ENCODE assay signal across 28 cellular contexts in the genomic region with DNA sequence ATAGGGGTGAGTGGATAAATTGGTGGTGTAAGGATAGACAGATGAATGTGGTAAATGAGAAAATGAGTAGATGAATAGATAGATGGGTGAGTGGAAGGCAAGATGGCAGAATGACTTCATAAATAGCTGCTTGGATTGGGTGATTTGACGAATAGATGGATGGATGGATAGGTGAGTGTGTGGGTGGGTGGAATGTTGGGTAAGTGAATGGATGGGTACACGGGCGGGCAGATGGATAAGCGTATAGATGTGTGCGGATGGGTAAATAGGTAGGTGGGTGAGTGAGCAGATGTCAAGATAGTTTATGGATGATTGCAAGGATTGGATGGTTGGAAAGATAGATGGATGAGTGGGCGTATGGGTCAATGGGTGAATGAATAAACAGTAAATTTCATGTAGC. TPM values are rescaled to one million over a fixed set of nuclear protein-coding genes. Genes with fewer than 3 reads are reported as not detected.
"Had no signal": no experiment of that assay in that cellular context is flagged by ENCODE, and none has a peak within 500 bp of the region (broad histone marks: within the 10 kb centered on the region; RNA-seq: fewer than 3 reads in every experiment).

No MANE protein-coding gene starts in this region.

- H3K27me3 Mint-ChIP-seq: progenitor cell of endocrine pancreas; stimulated activated naive CD8-positive, alpha-beta T cell treated with anti-CD3 and anti-CD28 coated beads, Interleukin-15, Interleukin-2, amounts not matched to agents 100 ng/mL and 50 ng/mL, for 24 hours; type B pancreatic cell had no signal

- H3K4me1 Mint-ChIP-seq: stimulated activated effector memory CD8-positive, alpha-beta T cell treated with anti-CD3 and anti-CD28 coated beads, Interleukin-12 subunit alpha, Interleukin-12 subunit beta, amount 100 ng/mL, for 72 hours; stimulated activated naive B cell treated with anti-CD40 and anti-IgM and Interleukin-4, amounts not matched to agents 10 μg/mL and 1 μg/mL and 100 μg/mL, for 72 hours had no signal

- H3K4me3 Mint-ChIP-seq: naive thymus-derived CD8-positive, alpha-beta T cell; natural killer cell treated with Interleukin-12 subunit alpha and Interleukin-12 subunit beta and Interleukin-15 and Interleukin-18, amount 100 ng/mL, for 72 hours; neural progenitor cell; stimulated activated effector memory CD8-positive, alpha-beta T cell treated with anti-CD3 and anti-CD28 coated beads, Interleukin-12 subunit alpha, Interleukin-12 subunit beta, amount 100 ng/mL, for 72 hours; stimulated activated naive B cell treated with anti-CD40 and anti-IgM and Interleukin-4, amounts not matched to agents 10 μg/mL and 1 μg/mL and 100 μg/mL, for 72 hours; stimulated activated naive CD8-positive, alpha-beta T cell treated with anti-CD3 and anti-CD28 coated beads, Interleukin-15, Interleukin-2, amounts not matched to agents 100 ng/mL and 50 ng/mL, for 24 hours; type B pancreatic cell had no signal

- H3K4me3 ChIP-seq: neural progenitor cell, ovary, psoas muscle, right lobe of liver, sigmoid colon, stomach, suprapubic skin, testis, tibial artery, transverse colon, upper lobe of right lung, vagina had no signal

- FAIRE-seq: small intestine had no signal

- H3K9me3 Mint-ChIP-seq: naive thymus-derived CD8-positive, alpha-beta T cell; natural killer cell treated with Interleukin-12 subunit alpha and Interleukin-12 subunit beta and Interleukin-15 and Interleukin-18, amount 100 ng/mL, for 72 hours; neural progenitor cell; stimulated activated effector memory CD8-positive, alpha-beta T cell treated with anti-CD3 and anti-CD28 coated beads, Interleukin-12 subunit alpha, Interleukin-12 subunit beta, amount 100 ng/mL, for 72 hours; stimulated activated naive B cell treated with anti-CD40 and anti-IgM and Interleukin-4, amounts not matched to agents 10 μg/mL and 1 μg/mL and 100 μg/mL, for 72 hours; stimulated activated naive CD8-positive, alpha-beta T cell treated with anti-CD3 and anti-CD28 coated beads, Interleukin-15, Interleukin-2, amounts not matched to agents 100 ng/mL and 50 ng/mL, for 24 hours; type B pancreatic cell had no signal

- H3K27ac ChIP-seq: neural progenitor cell, ovary, parathyroid adenoma, psoas muscle, right lobe of liver, sigmoid colon, stomach, suprapubic skin, testis, tibial artery, transverse colon, upper lobe of right lung, vagina had no signal

- H3K9me3 ChIP-seq: ovary, psoas muscle, right lobe of liver, sigmoid colon, stomach, suprapubic skin, testis, tibial artery, transverse colon, upper lobe of right lung, vagina had no signal

- H3K9ac ChIP-seq: neural progenitor cell, parathyroid adenoma had no signal

- H3K27me3 ChIP-seq: neural progenitor cell, ovary, right lobe of liver, sigmoid colon, suprapubic skin, testis, tibial artery, transverse colon, upper lobe of right lung, vagina had no signal

- H3K4me2 ChIP-seq: neural progenitor cell had no signal

- ATAC-seq: naive thymus-derived CD8-positive, alpha-beta T cell; natural killer cell treated with Interleukin-12 subunit alpha and Interleukin-12 subunit beta and Interleukin-15 and Interleukin-18, amount 100 ng/mL, for 72 hours; psoas muscle; right cardiac atrium; right lobe of liver; stimulated activated effector memory CD8-positive, alpha-beta T cell treated with anti-CD3 and anti-CD28 coated beads, Interleukin-12 subunit alpha, Interleukin-12 subunit beta, amount 100 ng/mL, for 72 hours; stimulated activated naive B cell treated with anti-CD40 and anti-IgM and Interleukin-4, amounts not matched to agents 10 μg/mL and 1 μg/mL and 100 μg/mL, for 72 hours; upper lobe of right lung had no signal

- H3K4me1 ChIP-seq: right lobe of liver, upper lobe of right lung had no signal

- H3K36me3 ChIP-seq: neural progenitor cell, ovary, right lobe of liver, sigmoid colon, stomach, suprapubic skin, tibial artery, transverse colon, upper lobe of right lung, vagina had no signal

- H3K27ac Mint-ChIP-seq: naive thymus-derived CD8-positive, alpha-beta T cell; natural killer cell treated with Interleukin-12 subunit alpha and Interleukin-12 subunit beta and Interleukin-15 and Interleukin-18, amount 100 ng/mL, for 72 hours; neural progenitor cell; progenitor cell of endocrine pancreas; stimulated activated effector memory CD8-positive, alpha-beta T cell treated with anti-CD3 and anti-CD28 coated beads, Interleukin-12 subunit alpha, Interleukin-12 subunit beta, amount 100 ng/mL, for 72 hours; stimulated activated naive B cell treated with anti-CD40 and anti-IgM and Interleukin-4, amounts not matched to agents 10 μg/mL and 1 μg/mL and 100 μg/mL, for 72 hours; stimulated activated naive CD8-positive, alpha-beta T cell treated with anti-CD3 and anti-CD28 coated beads, Interleukin-15, Interleukin-2, amounts not matched to agents 100 ng/mL and 50 ng/mL, for 24 hours; type B pancreatic cell had no signal

- H3K36me3 Mint-ChIP-seq: naive thymus-derived CD8-positive, alpha-beta T cell; natural killer cell treated with Interleukin-12 subunit alpha and Interleukin-12 subunit beta and Interleukin-15 and Interleukin-18, amount 100 ng/mL, for 72 hours; neural progenitor cell; stimulated activated effector memory CD8-positive, alpha-beta T cell treated with anti-CD3 and anti-CD28 coated beads, Interleukin-12 subunit alpha, Interleukin-12 subunit beta, amount 100 ng/mL, for 72 hours; stimulated activated naive B cell treated with anti-CD40 and anti-IgM and Interleukin-4, amounts not matched to agents 10 μg/mL and 1 μg/mL and 100 μg/mL, for 72 hours; type B pancreatic cell had no signal

- DNase-seq: naive thymus-derived CD8-positive, alpha-beta T cell; occipital lobe; ovary; psoas muscle; right cardiac atrium; right lobe of liver; sigmoid colon; small intestine; stimulated activated CD4-positive, alpha-beta T cell treated with anti-CD3 and anti-CD28 coated beads, Interleukin-15, amount 100 ng/mL, for 24 hours; stimulated activated CD4-positive, alpha-beta T cell treated with anti-CD3 and anti-CD28 coated beads, Interleukin-2, amount 100 ng/mL, for 24 hours; stimulated activated CD4-positive, alpha-beta T cell treated with anti-CD3 and anti-CD28 coated beads, Interleukin-2, amount 100 ng/mL, for 48 hours; stimulated activated CD4-positive, alpha-beta T cell treated with anti-CD3 and anti-CD28 coated beads, Interleukin-4, amount 100 ng/mL, for 24 hours; stimulated activated naive B cell treated with anti-CD40 and anti-IgM and Interleukin-4, amounts not matched to agents 10 μg/mL and 1 μg/mL and 100 μg/mL, for 72 hours; stimulated activated naive CD4-positive, alpha-beta T cell treated with Interleukin-2 at 50 U/mL for 16 hours; stomach; testis; tibial artery; transverse colon; upper lobe of right lung had no signal

- H2AFZ ChIP-seq: neural progenitor cell, parathyroid adenoma had no signal

- H3K79me2 ChIP-seq: parathyroid adenoma had no signal

RNA-seq across cellular contexts. Expression of a gene that starts 59.3 kb away (rescaled TPM):
- total RNA-seq: natural killer cell treated with Interleukin-12 subunit alpha and Interleukin-12 subunit beta and Interleukin-15 and Interleukin-18, amount 100 ng/mL, for 72 hours had no signal
- polyA plus RNA-seq: naive thymus-derived CD8-positive, alpha-beta T cell had no signal
